ENCODE assay signal across 8 cellular contexts in the genomic region with DNA sequence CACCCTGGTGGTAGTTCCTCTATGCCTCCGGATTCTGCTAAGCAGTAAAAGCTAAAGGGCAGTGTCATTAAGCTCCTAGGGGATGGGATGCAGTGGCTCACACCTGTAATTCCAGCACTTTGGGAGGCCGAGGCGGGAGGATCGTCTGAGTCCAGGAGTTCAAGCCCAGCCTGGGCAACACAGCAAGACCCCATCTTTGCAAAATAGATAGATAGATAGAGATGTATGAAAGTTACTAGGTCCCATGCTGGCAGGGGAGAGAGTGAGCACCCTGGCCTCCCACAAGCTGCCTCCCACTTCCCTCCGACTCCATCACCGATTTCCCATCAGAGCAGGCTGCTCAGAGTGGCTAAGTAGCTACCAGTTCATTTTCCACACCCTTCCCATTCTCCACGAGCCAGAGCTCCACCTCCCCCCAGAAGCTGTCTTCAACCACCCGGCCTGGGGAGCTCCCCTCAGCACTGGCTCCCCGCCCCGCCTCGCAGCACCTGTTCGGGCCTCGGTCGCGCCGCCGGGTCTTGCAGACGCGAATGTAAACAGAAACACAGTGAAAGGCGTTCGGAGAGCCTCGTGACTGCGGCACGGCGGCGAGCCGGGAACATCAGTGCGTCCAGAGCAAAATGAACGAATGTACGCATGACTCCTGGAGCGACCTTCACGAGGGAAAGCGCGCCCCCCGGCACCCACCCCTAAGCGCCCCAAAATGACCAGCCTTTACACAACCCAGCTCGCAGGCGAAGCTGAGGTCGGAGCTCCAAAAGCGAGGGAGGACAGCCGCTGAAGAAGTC. TPM values are rescaled to one million over a fixed set of nuclear protein-coding genes. Genes with fewer than 3 reads are reported as not detected.
A peak's percentile ranks its signal among the peaks of the same experiment; 100 is the strongest.
DNase-seq lines count a peak whose midpoint lies in the region; ATAC-seq and TF ChIP-seq lines count a peak whose summit lies in the region.

No MANE protein-coding gene starts in this region.

- H3K9ac ChIP-seq in ES-I3 (ENCODE audit: low read depth, low read length), result peak overlapping the region; percentile 68
- peak overlapping the region; percentile 22 for H3K9ac ChIP-seq in muscle layer of colon (ENCODE audit: low read length)

- peaks cover 38% of the 10 kb centered on the region for H3K4me1 Mint-ChIP-seq in T-helper 17 cell

- peaks cover 3% of the 10 kb centered on the region; the same call in 1 of the 2 replicates for H3K4me1 ChIP-seq in ES-I3 (ENCODE audit: insufficient read depth, low read length)
- H3K4me1 ChIP-seq in ectodermal cell (ENCODE audit: control insufficient read depth, insufficient read depth, low read length), result peaks cover 19% of the 10 kb centered on the region
- peaks cover 26% of the 10 kb centered on the region for H3K4me1 ChIP-seq in muscle layer of colon (ENCODE audit: insufficient read depth, low read length)
- H3K4me1 ChIP-seq in tibial nerve, result peaks cover 0 to 30% (median 15%) of the 10 kb centered on the region in 4 donors

- H3K36me3 Mint-ChIP-seq in T-helper 17 cell (ENCODE audit: low read depth), result peaks cover 4% of the 10 kb centered on the region

- DNase-seq in HPDE6-E6E7 (ENCODE audit: extremely low spot score), result peak; percentile 21
- DNase-seq in T-helper 17 cell, result peak; percentile 55 to 63 (median 58)
- DNase-seq in tibial nerve (ENCODE audit: low spot score in 2 of 2), result peak in 1 of 2 donors; percentile 27
- DNase-seq in kidney tubule cell (ENCODE audit: low spot score), result no peak

- no peaks in the 10 kb centered on the region for H3K27me3 ChIP-seq in ectodermal cell (ENCODE audit: control insufficient read depth, insufficient read depth, low read length, poor library complexity, severe bottlenecking)
- no peaks in the 10 kb centered on the region for H3K27me3 ChIP-seq in muscle layer of colon (ENCODE audit: control insufficient read depth in 1 of 2, insufficient read depth in 2 of 2, low read length in 2 of 2)
- no peaks in the 10 kb centered on the region for H3K27me3 ChIP-seq in tibial nerve

- peak; percentile 28 for ATAC-seq in GM21447 (IDR thresholded peaks at IDR 0.05; ENCODE audit: unreplicated experiment)
- ATAC-seq in T-helper 17 cell, result peak; percentile 55

- peak overlapping the region; percentile 84 for H3K27ac Mint-ChIP-seq in T-helper 17 cell

- peak overlapping the region; percentile 58 for H3K4me3 ChIP-seq in ectodermal cell (ENCODE audit: insufficient read depth, low read depth, low read length)
- peak overlapping the region; percentile 77 to 88 for H3K4me3 ChIP-seq in muscle layer of colon (ENCODE audit: low read depth in 1 of 2, low read length in 2 of 2)
- H3K4me3 ChIP-seq in tibial nerve, result peak overlapping the region; percentile 76 to 91 (median 80)

- no peaks in the 10 kb centered on the region for H3K27me3 Mint-ChIP-seq in T-helper 17 cell

- TF ChIP-seq CTCF in tibial nerve (IDR thresholded peaks at IDR 0.05), result no peak

- no peak for TF ChIP-seq POLR2A in tibial nerve (IDR thresholded peaks at IDR 0.05)

- H3K9me3 ChIP-seq in ES-I3 (ENCODE audit: control insufficient read depth, insufficient read depth, low read length) (no peaks in the 10 kb centered on the region), T-helper 17 cell (ENCODE audit: control insufficient read depth, low read length, poor library complexity, severe bottlenecking) (no peaks in the 10 kb centered on the region), ectodermal cell (ENCODE audit: control insufficient read depth, low read length) (no peaks in the 10 kb centered on the region), muscle layer of colon (ENCODE audit: low read length) (no peaks in the 10 kb centered on the region), tibial nerve (no peaks in the 10 kb centered on the region)

- no peak for TF ChIP-seq EP300 in tibial nerve (IDR thresholded peaks at IDR 0.05)

- peak overlapping the region; percentile 95 for H3K4me3 Mint-ChIP-seq in T-helper 17 cell

- WGBS in ectodermal cell, 2 experiments, result 11% methylated on average over 41 of the region's 41 CpGs
- 8 to 12% methylated on average over 22 to 40 of the region's 41 CpGs for WGBS in tibial nerve, 2 donors

- H3K27ac ChIP-seq in ectodermal cell (ENCODE audit: insufficient read depth, low read depth, low read length, poor library complexity, severe bottlenecking) (no peak overlapping the region), muscle layer of colon (ENCODE audit: low read depth, low read length) (peak overlapping the region; percentile 64), tibial nerve (peak overlapping the region; percentile 18 to 90 (median 84))

- H3K36me3 ChIP-seq in ES-I3 (ENCODE audit: insufficient read depth, low read length), result no peaks in the 10 kb centered on the region
- no peaks in the 10 kb centered on the region for H3K36me3 ChIP-seq in ectodermal cell (ENCODE audit: control insufficient read depth, insufficient read depth, low read length)
- H3K36me3 ChIP-seq in muscle layer of colon (ENCODE audit: insufficient read depth, low read length), result no peaks in the 10 kb centered on the region
- H3K36me3 ChIP-seq in tibial nerve, result no peaks in the 10 kb centered on the region

RNA-seq across cellular contexts. Expression of a gene that starts 0.6 kb away (rescaled TPM):
- total RNA-seq in T-helper 17 cell, result 10 to 100 TPM; 13.6 to 22.5 TPM
- 32.1 TPM for polyA plus RNA-seq in ectodermal cell (2013, experiment 1 of 4)
- polyA plus RNA-seq in ectodermal cell (2013, experiment 2 of 4), result 41.7 TPM
- polyA plus RNA-seq in ectodermal cell (2013, experiment 3 of 4), result 26.3 TPM
- 31.4 TPM for polyA plus RNA-seq in ectodermal cell (2013, experiment 4 of 4)
- 10 to 100 TPM; 21.6 to 40.4 (median 25.2) TPM for total RNA-seq in tibial nerve
